ENCODE assay signal across 2 cellular contexts in genomic region chr1:109498161-109498801, GRCh38.
A peak's percentile ranks its signal among the peaks of the same experiment; 100 is the strongest.
TF ChIP-seq lines count a peak whose summit lies in the region.

No MANE protein-coding gene starts in this region.

TF ChIP-seq in A549, 52 proteins besides CTCF, POLR2A, EP300 and RAD21:
- TF ChIP-seq SMC3 (IDR thresholded peaks at IDR 0.05) (peak; percentile 44), E2F6 (IDR thresholded peaks at IDR 0.05; ENCODE audit: borderline replicate concordance, low read depth) (no peak)

TF ChIP-seq in K562, 482 proteins besides CTCF, POLR2A, EP300 and RAD21:
- TF ChIP-seq FOXP1 (CRISPR knock-in tag; IDR thresholded peaks at IDR 0.05): no peak
- TF ChIP-seq VEZF1 (CRISPR knock-in tag; IDR thresholded peaks at IDR 0.05): peak; percentile 67
- 0 out of 2 replicates have a peak, but pooled peaks have one; percentile 35 for TF ChIP-seq RBFOX2 (IDR thresholded peaks at IDR 0.05; ENCODE audit: low read depth, low read length)
- TF ChIP-seq ZC3H8 (IDR thresholded peaks at IDR 0.05): no peak
- TF ChIP-seq ERF (CRISPR knock-in tag; IDR thresholded peaks at IDR 0.05): no peak
- TF ChIP-seq ZNF384 (IDR thresholded peaks at IDR 0.05; ENCODE audit: low read depth, low read length): no peak
- peak; percentile 14; the same call in 1 of the 2 replicates for TF ChIP-seq STAG1 (CRISPR knock-in tag; IDR thresholded peaks at IDR 0.05; ENCODE audit: borderline replicate concordance)
- no peak for TF ChIP-seq ZMIZ1 (IDR thresholded peaks at IDR 0.05; ENCODE audit: low read depth in 2 of 2, low read length in 2 of 2)
- TF ChIP-seq SMC3 (conservative IDR thresholded peaks at IDR 0.05; ENCODE audit: insufficient read depth, low read depth, low read length): peak; percentile 66
- TF ChIP-seq TFAP4 (CRISPR knock-in tag; IDR thresholded peaks at IDR 0.05; ENCODE audit: borderline replicate concordance): peak; percentile 19; the same call in 1 of the 2 replicates
- no peak for TF ChIP-seq ZFP91 (CRISPR knock-in tag; IDR thresholded peaks at IDR 0.05)
- TF ChIP-seq PHB (CRISPR knock-in tag; IDR thresholded peaks at IDR 0.05): no peak
- TF ChIP-seq GABPB2 (CRISPR knock-in tag; conservative IDR thresholded peaks at IDR 0.05): no peak
- TF ChIP-seq CHD2 (IDR thresholded peaks at IDR 0.05; ENCODE audit: low read depth, low read length): no peak
- no peak for TF ChIP-seq TRIM25 (IDR thresholded peaks at IDR 0.05; ENCODE audit: borderline replicate concordance)
- TF ChIP-seq MED1 (CRISPR knock-in tag; IDR thresholded peaks at IDR 0.05; ENCODE audit: borderline replicate concordance): no peak
- TF ChIP-seq MTA2 (IDR thresholded peaks at IDR 0.05; ENCODE audit: low read depth): no peak
- no peak for TF ChIP-seq PML (IDR thresholded peaks at IDR 0.05; ENCODE audit: low read length)
- no peak for TF ChIP-seq HOXB6 (CRISPR knock-in tag; IDR thresholded peaks at IDR 0.05; ENCODE audit: borderline replicate concordance)
- TF ChIP-seq ZNF830 (CRISPR knock-in tag; IDR thresholded peaks at IDR 0.05): no peak
- no peak for TF ChIP-seq RFX1 (IDR thresholded peaks at IDR 0.05)
- no peak for TF ChIP-seq KLF16 (IDR thresholded peaks at IDR 0.05)
